Comparison of ENCODE assay signal across 9 cellular contexts in genomic region chr17:42347198-42347597, GRCh38. TPM values are rescaled to one million over a fixed set of nuclear protein-coding genes. Genes with fewer than 3 reads are reported as not detected.
DNase-seq lines count a peak whose midpoint lies in the region; ATAC-seq and TF ChIP-seq lines count a peak whose summit lies in the region.
"Had no signal": no experiment of that assay in that cellular context is flagged by ENCODE, and none has a peak within 500 bp of the region (broad histone marks: within the 10 kb centered on the region; RNA-seq: fewer than 3 reads in every experiment).

No MANE protein-coding gene starts in this region.

- no peak overlapping the region for H3K4me3 ChIP-seq in astrocyte of the spinal cord (ENCODE audit: low read depth, low read length)
- no peak overlapping the region for H3K4me3 ChIP-seq in tibial artery

- peaks cover 50% of the 10 kb centered on the region for H3K4me1 Mint-ChIP-seq in activated CD4-positive, alpha-beta memory T cell treated with anti-CD3 and anti-CD28 coated beads for 36 hours (ENCODE audit: low read depth)
- peaks cover 33% of the 10 kb centered on the region for H3K4me1 Mint-ChIP-seq in activated CD4-positive, alpha-beta memory T cell treated with anti-CD3 and anti-CD28 coated beads, Interleukin-2, amount 10 ng/mL, durations not matched to agents 7 days and 5 days
- peaks cover 27 to 45% of the 10 kb centered on the region in 2 donors for H3K4me1 Mint-ChIP-seq in immature natural killer cell

- POLR2A ChIA-PET in activated CD4-positive, alpha-beta memory T cell treated with anti-CD3 and anti-CD28 coated beads for 36 hours (lab: Charles Lee) = no interaction called here
- POLR2A ChIA-PET in activated CD4-positive, alpha-beta memory T cell treated with anti-CD3 and anti-CD28 coated beads, Interleukin-2, amount 10 ng/mL, durations not matched to agents 7 days and 5 days (lab: Charles Lee) = no interaction called here

- DNase-seq in activated CD4-positive, alpha-beta memory T cell treated with anti-CD3 and anti-CD28 coated beads for 36 hours = no peak
- DNase-seq in activated CD4-positive, alpha-beta memory T cell treated with anti-CD3 and anti-CD28 coated beads, Interleukin-2, amount 10 ng/mL, durations not matched to agents 7 days and 5 days = no peak
- peak; percentile 90 for DNase-seq in astrocyte of the spinal cord (ENCODE audit: low read depth, low spot score)
- no peak for DNase-seq in immature natural killer cell
- peak; percentile 71 to 76 for DNase-seq in tibial artery
- no peak for DNase-seq in effector CD4-positive, alpha-beta T cell
- DNase-seq: AML-193 had no signal

- no peak overlapping the region for H3K4me3 Mint-ChIP-seq in activated CD4-positive, alpha-beta memory T cell treated with anti-CD3 and anti-CD28 coated beads for 36 hours
- H3K4me3 Mint-ChIP-seq in activated CD4-positive, alpha-beta memory T cell treated with anti-CD3 and anti-CD28 coated beads, Interleukin-2, amount 10 ng/mL, durations not matched to agents 7 days and 5 days = no peak overlapping the region
- no peak overlapping the region for H3K4me3 Mint-ChIP-seq in immature natural killer cell

- H3K27me3 ChIP-seq in tibial artery = no peaks in the 10 kb centered on the region

- H3K27ac ChIP-seq in tibial artery = peak overlapping the region; percentile 42 to 55

- ATAC-seq in GM18519 (IDR thresholded peaks at IDR 0.05; ENCODE audit: low FRiP score, unreplicated experiment) (no peak), GM18511 (IDR thresholded peaks at IDR 0.05; ENCODE audit: unreplicated experiment) (no peak)

- intact Hi-C loops in activated CD4-positive, alpha-beta memory T cell treated with anti-CD3 and anti-CD28 coated beads for 36 hours (cut with micrococcal nuclease) = no loop called here
- intact Hi-C loops in tibial artery (cut with DNase I; ENCODE audit: low total_unique reads) = no loop called here

- H3K27ac Mint-ChIP-seq in activated CD4-positive, alpha-beta memory T cell treated with anti-CD3 and anti-CD28 coated beads for 36 hours = peak overlapping the region; percentile 61
- H3K27ac Mint-ChIP-seq in activated CD4-positive, alpha-beta memory T cell treated with anti-CD3 and anti-CD28 coated beads, Interleukin-2, amount 10 ng/mL, durations not matched to agents 7 days and 5 days = no peak overlapping the region
- H3K27ac Mint-ChIP-seq in immature natural killer cell = peak overlapping the region in 4 of 6 donors; percentile 0 to 39 (median 28)

- H3K9me3 Mint-ChIP-seq in activated CD4-positive, alpha-beta memory T cell treated with anti-CD3 and anti-CD28 coated beads for 36 hours = no peaks in the 10 kb centered on the region
- H3K9me3 Mint-ChIP-seq in activated CD4-positive, alpha-beta memory T cell treated with anti-CD3 and anti-CD28 coated beads, Interleukin-2, amount 10 ng/mL, durations not matched to agents 7 days and 5 days = no peaks in the 10 kb centered on the region
- H3K9me3 Mint-ChIP-seq in immature natural killer cell = no peaks in the 10 kb centered on the region

- in situ Hi-C loops in astrocyte of the spinal cord (cut with HindIII; ENCODE audit: low sequenced_read_pairs) = no loop called here

- TF ChIP-seq CTCF in astrocyte of the spinal cord (IDR thresholded peaks at IDR 0.05; ENCODE audit: low read depth, low read length) = no peak
- TF ChIP-seq CTCF in tibial artery (IDR thresholded peaks at IDR 0.05) = no peak

- peaks cover 5 to 58% (median 30%) of the 10 kb centered on the region in 4 donors for H3K4me1 ChIP-seq in tibial artery

- CTCF ChIA-PET in activated CD4-positive, alpha-beta memory T cell treated with anti-CD3 and anti-CD28 coated beads for 36 hours (lab: Charles Lee) = no interaction called here
- CTCF ChIA-PET in activated CD4-positive, alpha-beta memory T cell treated with anti-CD3 and anti-CD28 coated beads, Interleukin-2, amount 10 ng/mL, durations not matched to agents 7 days and 5 days (lab: Charles Lee) = no interaction called here

- H3K36me3 Mint-ChIP-seq in activated CD4-positive, alpha-beta memory T cell treated with anti-CD3 and anti-CD28 coated beads for 36 hours = peaks cover 52% of the 10 kb centered on the region
- peaks cover 50% of the 10 kb centered on the region for H3K36me3 Mint-ChIP-seq in activated CD4-positive, alpha-beta memory T cell treated with anti-CD3 and anti-CD28 coated beads, Interleukin-2, amount 10 ng/mL, durations not matched to agents 7 days and 5 days (ENCODE audit: low read depth)
- H3K36me3 Mint-ChIP-seq in immature natural killer cell = peaks cover 15 to 36% (median 30%) of the 10 kb centered on the region in 3 donors

- no peaks in the 10 kb centered on the region for H3K27me3 Mint-ChIP-seq in activated CD4-positive, alpha-beta memory T cell treated with anti-CD3 and anti-CD28 coated beads for 36 hours
- H3K27me3 Mint-ChIP-seq in activated CD4-positive, alpha-beta memory T cell treated with anti-CD3 and anti-CD28 coated beads, Interleukin-2, amount 10 ng/mL, durations not matched to agents 7 days and 5 days = no peaks in the 10 kb centered on the region
- H3K27me3 Mint-ChIP-seq in immature natural killer cell (ENCODE audit: low read depth in 3 of 3) = peaks cover 0 to 3% (median 0%) of the 10 kb centered on the region in 3 donors

- H3K36me3 ChIP-seq in tibial artery = peaks cover 40 to 50% (median 43%) of the 10 kb centered on the region in 3 donors

- no peaks in the 10 kb centered on the region for H3K9me3 ChIP-seq in tibial artery

RNA-seq across cellular contexts. Expression of gene STAT3, which starts 41.0 kb away (rescaled TPM):
- total RNA-seq in activated CD4-positive, alpha-beta memory T cell treated with anti-CD3 and anti-CD28 coated beads for 36 hours = 100 to 1,000 TPM; 194 to 198 TPM
- total RNA-seq in activated CD4-positive, alpha-beta memory T cell treated with anti-CD3 and anti-CD28 coated beads, Interleukin-2, amount 10 ng/mL, durations not matched to agents 7 days and 5 days = 100 to 1,000 TPM; 130 to 135 TPM
- 100 to 1,000 TPM; 110 to 205 (median 127) TPM for polyA plus RNA-seq in immature natural killer cell

RNA-seq across cellular contexts. Expression of gene STAT5A, which starts 58.9 kb away (rescaled TPM):
- total RNA-seq in activated CD4-positive, alpha-beta memory T cell treated with anti-CD3 and anti-CD28 coated beads for 36 hours = 100 to 1,000 TPM; 211 to 215 TPM
- 10 to 100 TPM; 88.4 to 96.7 TPM for total RNA-seq in activated CD4-positive, alpha-beta memory T cell treated with anti-CD3 and anti-CD28 coated beads, Interleukin-2, amount 10 ng/mL, durations not matched to agents 7 days and 5 days
- polyA plus RNA-seq in immature natural killer cell = 10 to 100 TPM; 33.2 to 62.9 (median 38.2) TPM

Comparison
In these comparisons a context has a peak if more than half of its experiments do, and no peak if none do; other contexts are left out.
1. DNase-seq: peak in astrocyte of the spinal cord (single experiment) and tibial artery (2 of 2); none in activated CD4-positive, alpha-beta memory T cell treated with anti-CD3 and anti-CD28 coated beads for 36 hours (single experiment), activated CD4-positive, alpha-beta memory T cell treated with anti-CD3 and anti-CD28 coated beads, Interleukin-2, amount 10 ng/mL, durations not matched to agents 7 days and 5 days (single experiment), immature natural killer cell (0 of 3) and effector CD4-positive, alpha-beta T cell (single experiment).